Comparison of ENCODE assay signal across 11 cellular contexts in the genomic region with DNA sequence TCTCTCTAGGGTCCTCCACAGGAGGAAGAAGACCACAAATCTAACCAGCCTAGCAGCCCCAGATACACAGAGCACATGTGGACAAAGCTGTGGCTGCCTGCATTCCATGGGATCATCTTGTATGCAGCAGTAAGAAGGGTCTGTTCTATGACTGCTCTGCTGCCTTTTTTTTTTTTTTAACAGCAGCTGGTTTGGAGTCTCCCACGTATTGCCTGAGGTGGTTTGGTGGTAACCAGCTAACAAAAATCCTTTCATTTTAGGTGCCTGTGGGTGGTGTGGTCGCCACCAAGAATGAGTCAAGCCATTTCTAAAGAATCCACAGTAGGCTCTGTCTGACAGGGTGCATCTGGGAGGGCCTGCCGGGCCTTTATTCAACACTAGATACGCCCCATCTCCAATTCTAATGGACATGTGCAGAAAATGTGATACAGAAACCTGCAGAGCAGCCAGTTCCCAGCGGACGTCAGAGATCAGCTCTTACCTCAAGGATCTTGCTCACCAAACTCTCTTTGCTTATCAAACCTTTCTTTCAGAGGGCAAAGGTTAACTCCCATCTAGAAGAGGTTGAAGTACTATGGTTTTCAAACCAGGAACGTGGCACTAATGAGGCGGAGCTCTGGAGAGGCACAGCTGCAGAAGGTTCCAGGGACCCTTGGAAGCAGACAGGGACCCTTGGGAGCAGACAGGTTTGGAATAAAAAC. TPM values are rescaled to one million over a fixed set of nuclear protein-coding genes. Genes with fewer than 3 reads are reported as not detected.
DNase-seq lines count a peak whose midpoint lies in the region; ATAC-seq and TF ChIP-seq lines count a peak whose summit lies in the region.
"Had no signal": no experiment of that assay in that cellular context is flagged by ENCODE, and none has a peak within 500 bp of the region (broad histone marks: within the 10 kb centered on the region; RNA-seq: fewer than 3 reads in every experiment).

No MANE protein-coding gene starts in this region.

- CTCF ChIA-PET in activated CD8-positive, alpha-beta T cell treated with anti-CD3 and anti-CD28 coated beads for 36 hours (lab: Charles Lee) = interaction anchor here (0.9 to 1.1 kb wide), 2 partner anchors 21 to 25 kb away, joined by 3 to 6 read pairs; no protein-coding TSS in a partner anchor

- peaks cover 7% of the 10 kb centered on the region for H3K27me3 ChIP-seq in foreskin keratinocyte
- H3K27me3 ChIP-seq: neutrophil had no signal

- TF ChIP-seq CTCF in activated CD8-positive, alpha-beta T cell treated with anti-CD3 and anti-CD28 coated beads for 36 hours (IDR thresholded peaks at IDR 0.05) = no peak
- TF ChIP-seq CTCF in foreskin keratinocyte (conservative IDR thresholded peaks at IDR 0.05) = no peak

- no peak overlapping the region for H3K27ac ChIP-seq in foreskin keratinocyte
- H3K27ac ChIP-seq: A549, neutrophil had no signal

- peaks cover 30% of the 10 kb centered on the region for H3K27me3 Mint-ChIP-seq in activated CD8-positive, alpha-beta T cell treated with anti-CD3 and anti-CD28 coated beads for 36 hours

- DNase-seq in activated CD4-positive, alpha-beta T cell treated with anti-CD3 and anti-CD28 coated beads for 24 hours (ENCODE audit: low read depth in 2 of 2) = peak; percentile 24 to 54
- DNase-seq in activated CD4-positive, alpha-beta T cell treated with anti-CD3 and anti-CD28 coated beads, Interleukin-2, amount 50 U/mL, for 1 hour = no peak
- peak; percentile 97 for DNase-seq in activated CD8-positive, alpha-beta T cell treated with anti-CD3 and anti-CD28 coated beads for 36 hours
- DNase-seq in foreskin keratinocyte (peak; percentile 89 to 92), HUDEP-2 (lab: John Stamatoyannopoulos, UW; ENCODE audit: unreplicated experiment in 76 of 76) (no peak), NCI-H128 (lab: John Stamatoyannopoulos, UW; ENCODE audit: unreplicated experiment) (no peak)
- peak; percentile 59 to 79 for DNase-seq in stimulated activated CD8-positive, alpha-beta memory T cell treated with anti-CD3 and anti-CD28 coated beads, Interleukin-7, amount 100 ng/mL, for 48 hours (ENCODE audit: extremely low read depth in 1 of 2, low read depth in 1 of 2)

- peaks cover 10% of the 10 kb centered on the region for H3K9me3 Mint-ChIP-seq in activated CD8-positive, alpha-beta T cell treated with anti-CD3 and anti-CD28 coated beads for 36 hours

- intact Hi-C loops in activated CD8-positive, alpha-beta T cell treated with anti-CD3 and anti-CD28 coated beads for 36 hours (cut with micrococcal nuclease) = no loop called here

- H3K4me3 Mint-ChIP-seq in activated CD8-positive, alpha-beta T cell treated with anti-CD3 and anti-CD28 coated beads for 36 hours = no peak overlapping the region
- H3K4me3 Mint-ChIP-seq: IgD-negative memory B cell had no signal

- peaks cover 21% of the 10 kb centered on the region for H3K36me3 Mint-ChIP-seq in activated CD8-positive, alpha-beta T cell treated with anti-CD3 and anti-CD28 coated beads for 36 hours (ENCODE audit: low read depth)
- H3K36me3 Mint-ChIP-seq: IgD-negative memory B cell had no signal

- no peaks in the 10 kb centered on the region for H3K4me1 ChIP-seq in foreskin keratinocyte
- H3K4me1 ChIP-seq: A549 had no signal

- peaks cover 22% of the 10 kb centered on the region for H3K4me1 Mint-ChIP-seq in activated CD8-positive, alpha-beta T cell treated with anti-CD3 and anti-CD28 coated beads for 36 hours (ENCODE audit: low read depth)
- H3K4me1 Mint-ChIP-seq: IgD-negative memory B cell had no signal

- H3K27ac Mint-ChIP-seq in activated CD8-positive, alpha-beta T cell treated with anti-CD3 and anti-CD28 coated beads for 36 hours = no peak overlapping the region

- POLR2A ChIA-PET in activated CD8-positive, alpha-beta T cell treated with anti-CD3 and anti-CD28 coated beads for 36 hours (lab: Charles Lee) = interaction anchor here (1.1 to 2.1 kb wide), 3 partner anchors 8 to 38 kb away, joined by 3 to 6 read pairs (median 4); no protein-coding TSS in a partner anchor

- peak; percentile 97 for ATAC-seq in activated CD8-positive, alpha-beta T cell treated with anti-CD3 and anti-CD28 coated beads for 36 hours
- ATAC-seq in foreskin keratinocyte = peak; percentile 91
- no peak for ATAC-seq in GM21717 (IDR thresholded peaks at IDR 0.05; ENCODE audit: unreplicated experiment)
- ATAC-seq: A549 had no signal

RNA-seq across cellular contexts. Expression of a gene that starts 32.0 kb away (rescaled TPM):
- 1 to 10 TPM; 1.7 to 2.0 TPM for total RNA-seq in activated CD8-positive, alpha-beta T cell treated with anti-CD3 and anti-CD28 coated beads for 36 hours
- total RNA-seq in foreskin keratinocyte = 0.27 and 0.63 TPM in 2 replicates
- polyA plus RNA-seq in foreskin keratinocyte = 0.16 and 0.39 TPM in 2 replicates
- polyA plus RNA-seq: A549, IgD-negative memory B cell had no signal

RNA-seq across cellular contexts. Expression of a gene that starts 33.8 kb away (rescaled TPM):
- total RNA-seq in activated CD8-positive, alpha-beta T cell treated with anti-CD3 and anti-CD28 coated beads for 36 hours = 100 to 1,000 TPM; 703 to 723 TPM
- 697 and 702 TPM in 2 replicates for total RNA-seq in foreskin keratinocyte
- 862 and 881 TPM in 2 replicates for polyA plus RNA-seq in foreskin keratinocyte

Comparison
In these comparisons a context has a peak if more than half of its experiments do, and no peak if none do; other contexts are left out.
1. DNase-seq: peak in activated CD4-positive, alpha-beta T cell treated with anti-CD3 and anti-CD28 coated beads for 24 hours (2 of 2), activated CD8-positive, alpha-beta T cell treated with anti-CD3 and anti-CD28 coated beads for 36 hours (single experiment), foreskin keratinocyte (2 of 2) and stimulated activated CD8-positive, alpha-beta memory T cell treated with anti-CD3 and anti-CD28 coated beads, Interleukin-7, amount 100 ng/mL, for 48 hours (2 of 2); none in activated CD4-positive, alpha-beta T cell treated with anti-CD3 and anti-CD28 coated beads, Interleukin-2, amount 50 U/mL, for 1 hour (single experiment), HUDEP-2 (0 of 76) and NCI-H128 (single experiment).